In genomic region chr22:40534379-40535188, GRCh38 we compare ENCODE assay signal across 8 cellular contexts.
DNase-seq lines count a peak whose midpoint lies in the region; ATAC-seq and TF ChIP-seq lines count a peak whose summit lies in the region.

No MANE protein-coding gene starts in this region.

- no peaks in the 10 kb centered on the region for H3K9me2 ChIP-seq in OCI-LY7 (ENCODE audit: insufficient read depth, low read length)

- H3K9me3 ChIP-seq in OCI-LY7 (ENCODE audit: low read length), result no peaks in the 10 kb centered on the region

- BruUV-seq in OCI-LY7 (replicated peaks; lab: Mats Ljungman, UMichigan), result no TSS peak

- peak overlapping the region; percentile 68 for H3K4me3 ChIP-seq in OCI-LY7 (ENCODE audit: low read depth, low read length, poor library complexity, severe bottlenecking)
- H3K4me3 ChIP-seq in dorsolateral prefrontal cortex, result peak overlapping the region in 26 of 59 donors; percentile 1 to 62 (median 44)

- peaks cover 37 to 43% of the 10 kb centered on the region in 2 donors for H3K4me1 Mint-ChIP-seq in natural killer cell treated with Interleukin-12 subunit alpha and Interleukin-12 subunit beta and Interleukin-15 and Interleukin-18, amount 100 ng/mL, for 72 hours (ENCODE audit: low read depth in 2 of 2)

- H3K4me1 ChIP-seq in OCI-LY7 (ENCODE audit: insufficient read depth, low read length, poor library complexity, severe bottlenecking), result peaks cover 58% of the 10 kb centered on the region

- ATAC-seq in natural killer cell treated with Interleukin-12 subunit alpha and Interleukin-12 subunit beta and Interleukin-15 and Interleukin-18, amount 100 ng/mL, for 72 hours, result peak; percentile 61 to 71
- ATAC-seq in GM21737 (IDR thresholded peaks at IDR 0.05; ENCODE audit: unreplicated experiment), result no peak
- no peak for ATAC-seq in left colon

- H3K9me3 Mint-ChIP-seq in natural killer cell treated with Interleukin-12 subunit alpha and Interleukin-12 subunit beta and Interleukin-15 and Interleukin-18, amount 100 ng/mL, for 72 hours, result no peaks in the 10 kb centered on the region

- DNase-seq in SIG-M5 treated with dmso at 0.1 percent for 504 hours (lab: John Stamatoyannopoulos, UW; ENCODE audit: unreplicated experiment) (peak; percentile 66), SIG-M5 (lab: John Stamatoyannopoulos, UW) (no peak), OCI-LY7 (ENCODE audit: low spot score) (no peak), dorsolateral prefrontal cortex (peak in 2 of 10 donors; percentile 16 to 52), left colon (no peak)
- no peak for DNase-seq in natural killer cell treated with Interleukin-12 subunit alpha and Interleukin-12 subunit beta and Interleukin-15 and Interleukin-18, amount 100 ng/mL, for 72 hours (ENCODE audit: low spot score)
- DNase-seq in activated effector memory CD4-positive, alpha-beta T cell treated with anti-CD3 and anti-CD28 coated beads, Interleukin-2, amount 50 U/mL, for 16 hours, result no peak

- peak overlapping the region; percentile 29; the same call in 1 of the 2 replicates for H2AFZ ChIP-seq in OCI-LY7 (ENCODE audit: low read length)

- no peaks in the 10 kb centered on the region for H4K20me1 ChIP-seq in OCI-LY7 (ENCODE audit: insufficient read depth, low read length)

- POLR2A ChIA-PET in OCI-LY7 (lab: Charles Lee), result interaction anchor here (0.8 to 1.4 kb wide), 6 partner anchors 9 to 107 kb away, joined by 3 to 5 read pairs (median 4); no protein-coding TSS in a partner anchor

- no peaks in the 10 kb centered on the region for H3K27me3 Mint-ChIP-seq in natural killer cell treated with Interleukin-12 subunit alpha and Interleukin-12 subunit beta and Interleukin-15 and Interleukin-18, amount 100 ng/mL, for 72 hours

- H3K4me3 Mint-ChIP-seq in natural killer cell treated with Interleukin-12 subunit alpha and Interleukin-12 subunit beta and Interleukin-15 and Interleukin-18, amount 100 ng/mL, for 72 hours, result peak overlapping the region; percentile 89

- intact Hi-C loops in OCI-LY7 (cut with micrococcal nuclease; ENCODE audit: unreplicated experiment) (loop anchor here (5.0 kb wide), 1 partner anchor 58 kb away; no protein-coding TSS in a partner anchor), dorsolateral prefrontal cortex (cut with DNase I) (loop anchor here in 1 of 2 donors (5.0 kb wide), 1 partner anchor 103 kb away; the partner anchor contains the start of gene MRTFA), left colon (cut with DNase I, micrococcal nuclease) (no loop called here)

- peak overlapping the region; percentile 68 for H3K27ac ChIP-seq in OCI-LY7 (ENCODE audit: low read depth, low read length, poor library complexity, severe bottlenecking)
- peak overlapping the region in 57 of 59 donors; percentile 22 to 86 (median 71) for H3K27ac ChIP-seq in dorsolateral prefrontal cortex

- peak overlapping the region; percentile 94 to 97 for H3K27ac Mint-ChIP-seq in natural killer cell treated with Interleukin-12 subunit alpha and Interleukin-12 subunit beta and Interleukin-15 and Interleukin-18, amount 100 ng/mL, for 72 hours

- peak overlapping the region; percentile 86 for H3K4me2 ChIP-seq in OCI-LY7 (ENCODE audit: low read length)

- no peaks in the 10 kb centered on the region for H3K27me3 ChIP-seq in dorsolateral prefrontal cortex

- H3K79me2 ChIP-seq in OCI-LY7 (ENCODE audit: insufficient read depth, low read depth, low read length), result peaks cover 42% of the 10 kb centered on the region

- no peaks in the 10 kb centered on the region for H3K36me3 Mint-ChIP-seq in natural killer cell treated with Interleukin-12 subunit alpha and Interleukin-12 subunit beta and Interleukin-15 and Interleukin-18, amount 100 ng/mL, for 72 hours

- no peak for TF ChIP-seq CTCF in OCI-LY7 (conservative IDR thresholded peaks at IDR 0.05; ENCODE audit: low read length)
- TF ChIP-seq CTCF in dorsolateral prefrontal cortex (IDR thresholded peaks at IDR 0.05 in 54 of 56, conservative IDR thresholded peaks at IDR 0.05 in 2 of 56; ENCODE audit: low read depth in 1 of 56, partially characterized antibody in 56 of 56), result no peak

- CTCF ChIA-PET in OCI-LY7 (lab: Charles Lee; ENCODE audit: unreplicated experiment), result interaction anchor here (1.7 kb wide), 1 partner anchor 10 kb away, joined by 4 read pairs; no protein-coding TSS in a partner anchor

- no peaks in the 10 kb centered on the region for H3K36me3 ChIP-seq in OCI-LY7 (ENCODE audit: insufficient read depth, low read length)

Comparison
In these comparisons a context has a peak if more than half of its experiments do, and no peak if none do; other contexts are left out.
1. ATAC-seq: peak in natural killer cell treated with Interleukin-12 subunit alpha and Interleukin-12 subunit beta and Interleukin-15 and Interleukin-18, amount 100 ng/mL, for 72 hours (2 of 2); none in GM21737 (single experiment) and left colon (single experiment).